In genomic region chr5:113084402-113085083, GRCh38 we compare ENCODE assay signal across 17 cellular contexts.
DNase-seq lines count a peak whose midpoint lies in the region; ATAC-seq and TF ChIP-seq lines count a peak whose summit lies in the region.
"Had no signal": no experiment of that assay in that cellular context is flagged by ENCODE, and none has a peak within 500 bp of the region (broad histone marks: within the 10 kb centered on the region; RNA-seq: fewer than 3 reads in every experiment).

No MANE protein-coding gene starts in this region.

- H3K4me2 ChIP-seq in neural progenitor cell: no peak overlapping the region
- H3K4me2 ChIP-seq: GM23338, hepatocyte had no signal

- no peaks in the 10 kb centered on the region for H3K36me3 ChIP-seq in neural progenitor cell

- peak; percentile 72 for DNase-seq in NCI-H82 treated with DMSO at 0.1 percent for 48 hours (lab: John Stamatoyannopoulos, UW; ENCODE audit: unreplicated experiment)
- no peak for DNase-seq in chondrocyte (ENCODE audit: low spot score)
- no peak for DNase-seq in neural progenitor cell (ENCODE audit: low spot score)
- no peak for DNase-seq in activated CD4-positive, alpha-beta T cell treated with anti-CD3 and anti-CD28 coated beads for 36 hours
- DNase-seq in activated naive CD4-positive, alpha-beta T cell (lab: John Stamatoyannopoulos, UW): no peak
- DNase-seq in pons (ENCODE audit: low spot score): no peak
- DNase-seq: activated CD4-positive, CD25-positive, alpha-beta regulatory T cell; CD4-positive, alpha-beta T cell; GDM1; Kasumi-1; natural killer cell; NCI-H187 treated with DMSO at 0.1 percent for 48 hours; stimulated activated naive CD4-positive, alpha-beta T cell treated with Interleukin-2 at 50 U/mL for 16 hours had no signal

- H3K9me3 Mint-ChIP-seq in chondrocyte (ENCODE audit: low read depth) (no peaks in the 10 kb centered on the region), neural progenitor cell (peaks cover 3% of the 10 kb centered on the region)
- H3K9me3 Mint-ChIP-seq in activated CD4-positive, alpha-beta T cell treated with anti-CD3 and anti-CD28 coated beads for 36 hours (ENCODE audit: low read depth): no peaks in the 10 kb centered on the region
- H3K9me3 Mint-ChIP-seq: CD4-positive, alpha-beta T cell; GM23338; natural killer cell had no signal

- peaks cover 10% of the 10 kb centered on the region for H3K4me1 ChIP-seq in neural progenitor cell

- H3K27ac ChIP-seq in neural progenitor cell: no peak overlapping the region
- H3K27ac ChIP-seq: epithelial cell of prostate, hepatocyte had no signal

- H3F3A ChIP-seq in neural progenitor cell (ENCODE audit: low read depth): peaks cover 11% of the 10 kb centered on the region

- no peaks in the 10 kb centered on the region for H3K9me3 ChIP-seq in neural progenitor cell (ENCODE audit: low read depth)

- H3K9ac ChIP-seq in neural progenitor cell: no peak overlapping the region

- peaks cover 1% of the 10 kb centered on the region for H3K36me3 Mint-ChIP-seq in chondrocyte (ENCODE audit: low read depth)
- peaks cover 19% of the 10 kb centered on the region for H3K36me3 Mint-ChIP-seq in neural progenitor cell
- no peaks in the 10 kb centered on the region for H3K36me3 Mint-ChIP-seq in activated CD4-positive, alpha-beta T cell treated with anti-CD3 and anti-CD28 coated beads for 36 hours (ENCODE audit: low read depth)
- H3K36me3 Mint-ChIP-seq: natural killer cell had no signal

- H4K20me1 ChIP-seq in neural progenitor cell (ENCODE audit: low read depth): peaks cover 8% of the 10 kb centered on the region

- H3K79me2 ChIP-seq in neural progenitor cell (ENCODE audit: low read depth): no peaks in the 10 kb centered on the region

- H3K27me3 Mint-ChIP-seq in chondrocyte (ENCODE audit: low read depth): no peaks in the 10 kb centered on the region
- H3K27me3 Mint-ChIP-seq in neural progenitor cell (ENCODE audit: insufficient read depth, low read depth): peaks cover 3% of the 10 kb centered on the region
- H3K27me3 Mint-ChIP-seq in activated CD4-positive, alpha-beta T cell treated with anti-CD3 and anti-CD28 coated beads for 36 hours: no peaks in the 10 kb centered on the region
- H3K27me3 Mint-ChIP-seq: CD4-positive, alpha-beta T cell had no signal

- no peak overlapping the region for H3K4me3 Mint-ChIP-seq in chondrocyte (ENCODE audit: unreplicated experiment)
- no peak overlapping the region for H3K4me3 Mint-ChIP-seq in neural progenitor cell
- no peak overlapping the region for H3K4me3 Mint-ChIP-seq in activated CD4-positive, alpha-beta T cell treated with anti-CD3 and anti-CD28 coated beads for 36 hours
- H3K4me3 Mint-ChIP-seq: CD4-positive, alpha-beta T cell; GM23338; natural killer cell had no signal

- intact Hi-C loops in activated CD4-positive, alpha-beta T cell treated with anti-CD3 and anti-CD28 coated beads for 36 hours (cut with DNase I, micrococcal nuclease): no loop called here

- H3K4me1 Mint-ChIP-seq in chondrocyte (ENCODE audit: low read depth) (peaks cover 23% of the 10 kb centered on the region), neural progenitor cell (peaks cover 28% of the 10 kb centered on the region)
- no peaks in the 10 kb centered on the region for H3K4me1 Mint-ChIP-seq in activated CD4-positive, alpha-beta T cell treated with anti-CD3 and anti-CD28 coated beads for 36 hours
- H3K4me1 Mint-ChIP-seq: natural killer cell had no signal

- POLR2A ChIA-PET in activated CD4-positive, alpha-beta T cell treated with anti-CD3 and anti-CD28 coated beads for 36 hours (lab: Charles Lee): no interaction called here

- no peak overlapping the region for H3K27ac Mint-ChIP-seq in chondrocyte (ENCODE audit: unreplicated experiment)
- H3K27ac Mint-ChIP-seq in neural progenitor cell: no peak overlapping the region
- no peak overlapping the region for H3K27ac Mint-ChIP-seq in activated CD4-positive, alpha-beta T cell treated with anti-CD3 and anti-CD28 coated beads for 36 hours
- H3K27ac Mint-ChIP-seq: CD4-positive, alpha-beta T cell; GM23338; natural killer cell had no signal

- no peak overlapping the region for H3K4me3 ChIP-seq in neural progenitor cell
- H3K4me3 ChIP-seq: GM23338, hepatocyte had no signal

- peak; percentile 44 for ATAC-seq in HG02759 (IDR thresholded peaks at IDR 0.05; ENCODE audit: unreplicated experiment)
- no peak for ATAC-seq in activated CD4-positive, alpha-beta T cell treated with anti-CD3 and anti-CD28 coated beads for 36 hours
- ATAC-seq: GM23338, natural killer cell had no signal

- H3K27me3 ChIP-seq in neural progenitor cell: peaks cover 26% of the 10 kb centered on the region
- H3K27me3 ChIP-seq: hepatocyte had no signal

- no peak overlapping the region for H2AFZ ChIP-seq in neural progenitor cell (replicated peaks)
- H2AFZ ChIP-seq: GM23338, hepatocyte had no signal

- TF ChIP-seq CTCF in chondrocyte (IDR thresholded peaks at IDR 0.05) (peak; percentile 27), neural progenitor cell (IDR thresholded peaks at IDR 0.05) (peak; percentile 30)

- CTCF ChIA-PET in activated CD4-positive, alpha-beta T cell treated with anti-CD3 and anti-CD28 coated beads for 36 hours (lab: Charles Lee): interaction anchor here (1.2 kb wide), 2 partner anchors 10 to 525 kb away, joined by 3 read pairs; no protein-coding TSS in a partner anchor
